8 cellular contexts compared by ENCODE assay signal in the genomic region with DNA sequence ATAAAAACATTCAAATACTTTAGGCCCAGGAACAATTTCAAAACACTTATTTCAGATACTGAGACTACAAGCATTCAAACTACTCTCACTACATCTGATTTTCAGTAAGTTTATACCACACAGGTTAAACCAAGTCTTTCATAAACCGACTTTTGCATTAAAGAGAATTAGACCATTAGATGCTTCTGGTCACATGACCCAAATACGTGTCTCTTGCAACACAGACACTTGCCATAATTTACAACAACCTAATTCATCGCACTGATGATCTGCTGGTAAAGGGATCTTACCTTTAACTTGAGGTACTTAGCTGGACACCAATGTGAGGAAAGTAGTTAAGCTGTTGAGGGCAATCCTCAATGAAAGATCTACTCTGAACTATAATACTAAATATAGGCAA. TPM values are rescaled to one million over a fixed set of nuclear protein-coding genes. Genes with fewer than 3 reads are reported as not detected.
DNase-seq lines count a peak whose midpoint lies in the region; ATAC-seq and TF ChIP-seq lines count a peak whose summit lies in the region.

No MANE protein-coding gene starts in this region.

- POLR2A ChIA-PET in CD4-positive, alpha-beta T cell (lab: Charles Lee), result interaction anchor here (1.3 to 7.3 kb wide), 5 partner anchors 11 to 79 kb away, joined by 3 to 226 read pairs (median 53); a partner anchor contains a TSS

- no peak for TF ChIP-seq RAD21 in neural cell (conservative IDR thresholded peaks at IDR 0.05)

- CTCF ChIA-PET in CD4-positive, alpha-beta T cell (lab: Charles Lee), result interaction anchor here (0.6 kb wide), 1 partner anchor 740 kb away, joined by 3 read pairs; no protein-coding TSS in a partner anchor

- no peaks in the 10 kb centered on the region for H3K9me3 ChIP-seq in CD4-positive, alpha-beta T cell (ENCODE audit: control insufficient read depth, low read length)
- H3K9me3 ChIP-seq in MG63 (no peaks in the 10 kb centered on the region), neural cell (ENCODE audit: low read length) (no peaks in the 10 kb centered on the region)

- DNase-seq in CD4-positive, alpha-beta T cell, result no peak
- DNase-seq in MG63 (no peak), dorsolateral prefrontal cortex (no peak), hepatic stellate cell (ENCODE audit: low spot score) (no peak), HT-29 (ENCODE audit: low spot score) (no peak)
- DNase-seq in stimulated activated CD4-positive, alpha-beta T cell treated with anti-CD3 and anti-CD28 coated beads, Interleukin-12 subunit alpha, Interleukin-12 subunit beta, amount 100 ng/mL, for 4 hours, result no peak

- peak overlapping the region; percentile 81 for H3K4me3 ChIP-seq in MG63
- H3K4me3 ChIP-seq in dorsolateral prefrontal cortex, result peak overlapping the region in 57 of 59 donors; percentile 0 to 100 (median 99)
- peak overlapping the region; percentile 99 for H3K4me3 ChIP-seq in neural cell (ENCODE audit: low read length)

- peaks cover 90% of the 10 kb centered on the region for H3K36me3 Mint-ChIP-seq in CD4-positive, alpha-beta T cell (ENCODE audit: low read depth)

- TF ChIP-seq EP300 in neural cell (conservative IDR thresholded peaks at IDR 0.05; ENCODE audit: poor library complexity, severe bottlenecking), result no peak

- H3K9me2 ChIP-seq in neural cell (ENCODE audit: insufficient read depth, low read length), result no peaks in the 10 kb centered on the region

- no peaks in the 10 kb centered on the region for H3F3A ChIP-seq in neural cell (ENCODE audit: insufficient read depth, low read length, poor library complexity, severe bottlenecking)

- H3K27me3 Mint-ChIP-seq in CD4-positive, alpha-beta T cell, result peaks cover 8% of the 10 kb centered on the region

- peak overlapping the region; percentile 100 for H3K27ac Mint-ChIP-seq in CD4-positive, alpha-beta T cell

- H3K4me3 Mint-ChIP-seq in CD4-positive, alpha-beta T cell, result peak overlapping the region; percentile 99

- peaks cover 64% of the 10 kb centered on the region for H4K20me1 ChIP-seq in neural cell (ENCODE audit: insufficient read depth)

- no peaks in the 10 kb centered on the region for H3K27me3 ChIP-seq in CD4-positive, alpha-beta T cell (ENCODE audit: control insufficient read depth, insufficient read depth, low read length)
- H3K27me3 ChIP-seq in MG63 (no peaks in the 10 kb centered on the region), dorsolateral prefrontal cortex (no peaks in the 10 kb centered on the region), neural cell (ENCODE audit: insufficient read depth, low read depth, low read length) (no peaks in the 10 kb centered on the region)

- ATAC-seq in CD4-positive, alpha-beta T cell (ENCODE audit: poor library complexity), result no peak
- ATAC-seq in HG03135 (IDR thresholded peaks at IDR 0.05; ENCODE audit: unreplicated experiment), result no peak

- intact Hi-C loops in CD4-positive, alpha-beta T cell (cut with DNase I, micrococcal nuclease), result loop anchor here (5.0 to 10.0 kb wide), 3 partner anchors 65 to 1625 kb away; a partner anchor contains a TSS
- intact Hi-C loops in dorsolateral prefrontal cortex (cut with DNase I), result loop anchor here (5.0 kb wide), 1 partner anchor 63 kb away; no protein-coding TSS in a partner anchor

- H3K79me2 ChIP-seq in neural cell (replicated peaks; ENCODE audit: insufficient read depth, low read length), result peaks cover 68% of the 10 kb centered on the region

- H3K4me1 Mint-ChIP-seq in CD4-positive, alpha-beta T cell (ENCODE audit: low read depth), result peaks cover 83% of the 10 kb centered on the region

- no peak overlapping the region for H2AFZ ChIP-seq in neural cell (ENCODE audit: low read depth, low read length)

- H3K36me3 ChIP-seq in MG63 (peaks cover 79% of the 10 kb centered on the region), neural cell (ENCODE audit: insufficient read depth, low read length) (peaks cover 37% of the 10 kb centered on the region)

- H3K4me2 ChIP-seq in neural cell (ENCODE audit: low read length), result peak overlapping the region; percentile 84

- H3K9ac ChIP-seq in neural cell (ENCODE audit: low read length), result peak overlapping the region; percentile 100

- no peak for TF ChIP-seq CTCF in CD4-positive, alpha-beta T cell (IDR thresholded peaks at IDR 0.05)
- TF ChIP-seq CTCF in dorsolateral prefrontal cortex (IDR thresholded peaks at IDR 0.05 in 54 of 56, conservative IDR thresholded peaks at IDR 0.05 in 2 of 56; ENCODE audit: low read depth in 1 of 56, partially characterized antibody in 56 of 56) (no peak), neural cell (IDR thresholded peaks at IDR 0.05; ENCODE audit: poor library complexity, severe bottlenecking) (no peak)

- H3K27ac ChIP-seq in CD4-positive, alpha-beta T cell (ENCODE audit: low read depth, low read length), result peak overlapping the region; percentile 43
- H3K27ac ChIP-seq in dorsolateral prefrontal cortex, result peak overlapping the region in 8 of 59 donors; percentile 12 to 78 (median 42)
- H3K27ac ChIP-seq in neural cell (ENCODE audit: low read length), result no peak overlapping the region

- H3K9me3 Mint-ChIP-seq in CD4-positive, alpha-beta T cell, result no peaks in the 10 kb centered on the region

TF ChIP-seq in neural cell, 6 proteins besides CTCF, POLR2A, EP300 and RAD21:
- TF ChIP-seq, protein P1, sequence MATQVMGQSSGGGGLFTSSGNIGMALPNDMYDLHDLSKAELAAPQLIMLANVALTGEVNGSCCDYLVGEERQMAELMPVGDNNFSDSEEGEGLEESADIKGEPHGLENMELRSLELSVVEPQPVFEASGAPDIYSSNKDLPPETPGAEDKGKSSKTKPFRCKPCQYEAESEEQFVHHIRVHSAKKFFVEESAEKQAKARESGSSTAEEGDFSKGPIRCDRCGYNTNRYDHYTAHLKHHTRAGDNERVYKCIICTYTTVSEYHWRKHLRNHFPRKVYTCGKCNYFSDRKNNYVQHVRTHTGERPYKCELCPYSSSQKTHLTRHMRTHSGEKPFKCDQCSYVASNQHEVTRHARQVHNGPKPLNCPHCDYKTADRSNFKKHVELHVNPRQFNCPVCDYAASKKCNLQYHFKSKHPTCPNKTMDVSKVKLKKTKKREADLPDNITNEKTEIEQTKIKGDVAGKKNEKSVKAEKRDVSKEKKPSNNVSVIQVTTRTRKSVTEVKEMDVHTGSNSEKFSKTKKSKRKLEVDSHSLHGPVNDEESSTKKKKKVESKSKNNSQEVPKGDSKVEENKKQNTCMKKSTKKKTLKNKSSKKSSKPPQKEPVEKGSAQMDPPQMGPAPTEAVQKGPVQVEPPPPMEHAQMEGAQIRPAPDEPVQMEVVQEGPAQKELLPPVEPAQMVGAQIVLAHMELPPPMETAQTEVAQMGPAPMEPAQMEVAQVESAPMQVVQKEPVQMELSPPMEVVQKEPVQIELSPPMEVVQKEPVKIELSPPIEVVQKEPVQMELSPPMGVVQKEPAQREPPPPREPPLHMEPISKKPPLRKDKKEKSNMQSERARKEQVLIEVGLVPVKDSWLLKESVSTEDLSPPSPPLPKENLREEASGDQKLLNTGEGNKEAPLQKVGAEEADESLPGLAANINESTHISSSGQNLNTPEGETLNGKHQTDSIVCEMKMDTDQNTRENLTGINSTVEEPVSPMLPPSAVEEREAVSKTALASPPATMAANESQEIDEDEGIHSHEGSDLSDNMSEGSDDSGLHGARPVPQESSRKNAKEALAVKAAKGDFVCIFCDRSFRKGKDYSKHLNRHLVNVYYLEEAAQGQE (IDR thresholded peaks at IDR 0.05; ENCODE audit: borderline replicate concordance), result no peak
- TF ChIP-seq POLR2AphosphoS5 (IDR thresholded peaks at IDR 0.05), result no peak
- TF ChIP-seq EZH2 (IDR thresholded peaks at IDR 0.05; ENCODE audit: borderline replicate concordance, insufficient read depth, low read length, poor library complexity, severe bottlenecking), result no peak
- no peak for TF ChIP-seq MXI1 (conservative IDR thresholded peaks at IDR 0.05; ENCODE audit: poor library complexity, severe bottlenecking)
- TF ChIP-seq TAF1 (IDR thresholded peaks at IDR 0.05; ENCODE audit: low read depth), result no peak
- no peak for TF ChIP-seq SMC3 (conservative IDR thresholded peaks at IDR 0.05; ENCODE audit: poor library complexity)
TF ChIP-seq in neural cell: peak in this region for 0.

RNA-seq across cellular contexts. Expression of a gene that starts 3.2 kb away (rescaled TPM):
- total RNA-seq in CD4-positive, alpha-beta T cell, result 1,000 to 10,000 TPM; 2,404 to 2,435 TPM
- 45.4 and 70.6 TPM in 2 replicates for total RNA-seq in MG63 (2014; rRNA removed; shearing (Covaris generic); ENCODE audit: low replicate concordance)
- 100 to 1,000 TPM; 242 to 469 (median 329) TPM for total RNA-seq in dorsolateral prefrontal cortex
- 982 and 1,058 TPM in 2 replicates for polyA plus RNA-seq in neural cell
- polyA minus RNA-seq in neural cell, result 885 and 1,102 TPM in 2 replicates
- total RNA-seq in HT-29 (2014; rRNA removed; shearing (Covaris generic)), result 436 and 484 TPM in 2 replicates
